In genomic region chr17:60738287-60738686, GRCh38 we compare ENCODE assay signal across 3 cellular contexts.
A peak's percentile ranks its signal among the peaks of the same experiment; 100 is the strongest.
TF ChIP-seq lines count a peak whose summit lies in the region.

No MANE protein-coding gene starts in this region.

TF ChIP-seq in GM12878, 131 proteins besides CTCF, POLR2A, EP300 and RAD21:
- TF ChIP-seq LARP7 (IDR thresholded peaks at IDR 0.05) (no peak), ZBTB40 (IDR thresholded peaks at IDR 0.05; ENCODE audit: borderline replicate concordance) (no peak), E2F4 (IDR thresholded peaks at IDR 0.05; ENCODE audit: low read depth, low read length) (no peak), ZBED1 (IDR thresholded peaks at IDR 0.05; ENCODE audit: borderline replicate concordance) (no peak), FOXM1 (IDR thresholded peaks at IDR 0.05; ENCODE audit: low read depth, low read length) (no peak), SRF (IDR thresholded peaks at IDR 0.05; ENCODE audit: low read depth in 2 of 2, low read length in 2 of 2) (no peak)
TF ChIP-seq in GM12878: peak in this region for 0.

TF ChIP-seq in K562, 482 proteins besides CTCF, POLR2A, EP300 and RAD21 (continues in another document):
- no peak for TF ChIP-seq ZNF282 (CRISPR knock-in tag; IDR thresholded peaks at IDR 0.05)
- no peak for TF ChIP-seq RERE (CRISPR knock-in tag; IDR thresholded peaks at IDR 0.05; ENCODE audit: borderline replicate concordance)
- TF ChIP-seq SMAD4 (CRISPR knock-in tag; conservative IDR thresholded peaks at IDR 0.05): no peak
- TF ChIP-seq ZKSCAN1 (IDR thresholded peaks at IDR 0.05; ENCODE audit: low read depth, low read length): no peak
- TF ChIP-seq EWSR1 (IDR thresholded peaks at IDR 0.05; ENCODE audit: borderline replicate concordance, low read depth, partially characterized antibody): peak; percentile 42
- no peak for TF ChIP-seq UBTF (IDR thresholded peaks at IDR 0.05; ENCODE audit: borderline replicate concordance in 1 of 2, low read depth in 2 of 2, low read length in 2 of 2)
- TF ChIP-seq STAT6 (CRISPR knock-in tag; IDR thresholded peaks at IDR 0.05): no peak

TF ChIP-seq in GM23338, 12 proteins besides CTCF, POLR2A, EP300 and RAD21:
- no peak for TF ChIP-seq REST (IDR thresholded peaks at IDR 0.05; ENCODE audit: unreplicated experiment)
- no peak for TF ChIP-seq CREB1 (CRISPR knock-in tag; IDR thresholded peaks at IDR 0.05; ENCODE audit: low read depth)
- no peak for TF ChIP-seq NANOG (IDR thresholded peaks at IDR 0.05; ENCODE audit: borderline replicate concordance)
- TF ChIP-seq ZNF462 (CRISPR knock-in tag; IDR thresholded peaks at IDR 0.05): no peak
- TF ChIP-seq JUNB (IDR thresholded peaks at IDR 0.05; ENCODE audit: unreplicated experiment): no peak
- no peak for TF ChIP-seq STAT1 (IDR thresholded peaks at IDR 0.05; ENCODE audit: unreplicated experiment)
- no peak for TF ChIP-seq ZNF331 (CRISPR knock-in tag; IDR thresholded peaks at IDR 0.05; ENCODE audit: low read depth)
- TF ChIP-seq ETS1 (IDR thresholded peaks at IDR 0.05): no peak
- TF ChIP-seq POLR2AphosphoS5 (IDR thresholded peaks at IDR 0.05; ENCODE audit: low read depth): no peak
- no peak for TF ChIP-seq EZH2phosphoT487 (IDR thresholded peaks at IDR 0.05; ENCODE audit: unreplicated experiment)
- TF ChIP-seq ZNF114 (CRISPR knock-in tag; IDR thresholded peaks at IDR 0.05): no peak
- no peak for TF ChIP-seq EZH2 (IDR thresholded peaks at IDR 0.05; ENCODE audit: low read depth, unreplicated experiment)
